ENCODE assay signal across 7 cellular contexts in genomic region chr14:70908918-70909641, GRCh38. TPM values are rescaled to one million over a fixed set of nuclear protein-coding genes. Genes with fewer than 3 reads are reported as not detected.
DNase-seq lines count a peak whose midpoint lies in the region; ATAC-seq and TF ChIP-seq lines count a peak whose summit lies in the region.

No MANE protein-coding gene starts in this region.

- peaks cover 31% of the 10 kb centered on the region for H3K4me1 Mint-ChIP-seq in activated B cell treated with CpG ODN at 0.5 μM for 24 hours

- CTCF ChIA-PET in activated B cell treated with CpG ODN at 0.5 μM for 24 hours (lab: Charles Lee): interaction anchor here (0.8 kb wide), 1 partner anchor 46 kb away, joined by 4 read pairs; no protein-coding TSS in a partner anchor

- H3K4me3 Mint-ChIP-seq in activated B cell treated with CpG ODN at 0.5 μM for 24 hours: peak overlapping the region; percentile 93

- no peaks in the 10 kb centered on the region for H3K9me3 Mint-ChIP-seq in activated B cell treated with CpG ODN at 0.5 μM for 24 hours

- H3K9me3 ChIP-seq in hepatocyte (ENCODE audit: low read depth) (no peaks in the 10 kb centered on the region), spleen (no peaks in the 10 kb centered on the region)

- POLR2A ChIA-PET in activated B cell treated with CpG ODN at 0.5 μM for 24 hours (lab: Charles Lee): no interaction called here

- no peaks in the 10 kb centered on the region for H3K27me3 ChIP-seq in hepatocyte
- no peaks in the 10 kb centered on the region for H3K27me3 ChIP-seq in spleen (replicated peaks in 1 of 7)

- TF ChIP-seq POLR2A in spleen (IDR thresholded peaks at IDR 0.05): no peak

- H4K20me1 ChIP-seq in hepatocyte (ENCODE audit: insufficient read depth, poor library complexity, severe bottlenecking): peaks cover 54% of the 10 kb centered on the region

- H3K4me1 ChIP-seq in hepatocyte (ENCODE audit: insufficient read depth) (peaks cover 14% of the 10 kb centered on the region), spleen (peaks cover 19 to 77% (median 57%) of the 10 kb centered on the region in 6 donors)

- ATAC-seq in activated B cell treated with CpG ODN at 0.5 μM for 24 hours (ENCODE audit: low read depth) (no peak), HG03469 (IDR thresholded peaks at IDR 0.05; ENCODE audit: unreplicated experiment) (no peak), HG02763 (IDR thresholded peaks at IDR 0.05; ENCODE audit: unreplicated experiment) (no peak)

- DNase-seq in HFF-Myc (ENCODE audit: extremely low read depth, low read depth): no peak
- DNase-seq in activated B cell treated with CpG ODN at 0.5 μM for 24 hours: no peak
- no peak for DNase-seq in hepatocyte (ENCODE audit: low spot score)
- no peak for DNase-seq in spleen
- DNase-seq in NCI-H510A treated with DMSO at 0.1 percent for 48 hours (lab: John Stamatoyannopoulos, UW): no peak

- peak overlapping the region; percentile 79 for H2AFZ ChIP-seq in hepatocyte

- 19% methylated on average over 6 of the region's 6 CpGs for WGBS in hepatocyte (ENCODE audit: low lambda C conversion rate, missing lambda C conversion rate)
- 21 to 30% (median 23%) methylated on average over 6 of the region's 6 CpGs for WGBS in spleen, 5 donors

- H3K36me3 Mint-ChIP-seq in activated B cell treated with CpG ODN at 0.5 μM for 24 hours (ENCODE audit: low read depth): peaks cover 8% of the 10 kb centered on the region

- peaks cover 60% of the 10 kb centered on the region for H3K79me2 ChIP-seq in hepatocyte

- H3K4me2 ChIP-seq in hepatocyte: peak overlapping the region; percentile 83

- peak overlapping the region; percentile 65 for H3K4me3 ChIP-seq in HFF-Myc (replicated peaks; ENCODE audit: low read depth, low read length)
- peak overlapping the region; percentile 80 for H3K4me3 ChIP-seq in hepatocyte
- H3K4me3 ChIP-seq in spleen: peak overlapping the region; percentile 78 to 97 (median 90)

- H3K9me2 ChIP-seq in hepatocyte (replicated peaks; ENCODE audit: insufficient read depth): no peaks in the 10 kb centered on the region

- H3K36me3 ChIP-seq in hepatocyte (replicated peaks; ENCODE audit: insufficient read depth, low read depth): no peaks in the 10 kb centered on the region
- no peaks in the 10 kb centered on the region for H3K36me3 ChIP-seq in spleen

- H3K27me3 Mint-ChIP-seq in activated B cell treated with CpG ODN at 0.5 μM for 24 hours: no peaks in the 10 kb centered on the region

- TF ChIP-seq CTCF in HFF-Myc (IDR thresholded peaks at IDR 0.05; ENCODE audit: low read depth, low read length, missing control alignments) (no peak), activated B cell treated with CpG ODN at 0.5 μM for 24 hours (IDR thresholded peaks at IDR 0.05) (no peak), hepatocyte (IDR thresholded peaks at IDR 0.05; ENCODE audit: poor library complexity) (no peak), spleen (IDR thresholded peaks at IDR 0.05 in 8 of 11, conservative IDR thresholded peaks at IDR 0.05 in 3 of 11) (no peak)

- intact Hi-C loops in activated B cell treated with CpG ODN at 0.5 μM for 24 hours (cut with micrococcal nuclease) (loop anchor here (2.0 to 5.0 kb wide), 2 partner anchors 242 to 494 kb away; no protein-coding TSS in a partner anchor), spleen (cut with DNase I; ENCODE audit: low total_unique reads) (loop anchor here (5.0 kb wide), 1 partner anchor 63 kb away; no protein-coding TSS in a partner anchor)

- peak overlapping the region; percentile 93 for H3K27ac ChIP-seq in hepatocyte
- H3K27ac ChIP-seq in spleen: peak overlapping the region; percentile 88 to 99 (median 96)

- peak overlapping the region; percentile 88 for H3K27ac Mint-ChIP-seq in activated B cell treated with CpG ODN at 0.5 μM for 24 hours

RNA-seq across cellular contexts. Expression of gene PCNX1, which starts 1.8 kb away (rescaled TPM):
- total RNA-seq in activated B cell treated with CpG ODN at 0.5 μM for 24 hours: 53.6 and 64.7 TPM in 2 replicates
- 43.7 and 64.2 TPM in 2 replicates for total RNA-seq in hepatocyte
- 6.9 and 10.0 TPM in 2 replicates for polyA plus RNA-seq in hepatocyte
- 100 to 1,000 TPM in 5 of 7 donors, 10 to 100 TPM in 2; 88.1 to 149 (median 104) TPM for total RNA-seq in spleen
- polyA plus RNA-seq in spleen: 1 to 10 TPM; 4.0 to 5.9 (median 5.5) TPM
